ENCODE assay signal across 1 cellular context in the genomic region with DNA sequence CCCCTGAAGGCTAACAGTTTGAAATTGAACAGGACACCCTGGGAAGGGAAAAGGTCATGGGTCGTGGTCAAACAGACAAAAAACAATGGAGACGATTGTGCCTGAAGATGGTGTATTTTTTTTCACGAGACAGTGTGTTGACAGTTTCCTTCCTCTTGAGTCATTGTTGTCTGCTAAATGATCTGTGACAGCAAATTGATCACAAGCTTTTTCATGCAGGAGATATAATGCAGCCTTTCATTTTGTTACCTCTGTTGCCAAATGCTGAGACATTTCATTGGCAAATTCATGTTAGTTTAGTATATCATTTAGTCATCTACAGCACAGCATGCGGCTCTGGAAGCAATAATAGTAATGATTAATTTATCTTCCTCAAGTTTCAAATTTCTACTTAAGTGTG.
A peak's percentile ranks its signal among the peaks of the same experiment; 100 is the strongest.
TF ChIP-seq lines count a peak whose summit lies in the region.

No MANE protein-coding gene starts in this region.

TF ChIP-seq in GM12878, 131 proteins besides CTCF, POLR2A, EP300 and RAD21:
- TF ChIP-seq IKZF1 (conservative IDR thresholded peaks at IDR 0.05) (0 out of 2 replicates have a peak, but pooled peaks have one; percentile 17), NR2C1 (IDR thresholded peaks at IDR 0.05) (peak; percentile 35), FOS (IDR thresholded peaks at IDR 0.05; ENCODE audit: borderline replicate concordance, extremely low read depth, insufficient read length) (no peak), MTA2 (IDR thresholded peaks at IDR 0.05; ENCODE audit: low read depth) (0 out of 2 replicates have a peak, but pooled peaks have one; percentile 29), STAT1 (conservative IDR thresholded peaks at IDR 0.05) (no peak), NR2F1 (conservative IDR thresholded peaks at IDR 0.05) (peak; percentile 37; the same call in 1 of the 2 replicates), NR2C2 (IDR thresholded peaks at IDR 0.05; ENCODE audit: borderline replicate concordance, control insufficient read depth, insufficient read length, low read depth) (no peak), ZNF24 (IDR thresholded peaks at IDR 0.05) (peak; percentile 75), BHLHE40 (IDR thresholded peaks at IDR 0.05; ENCODE audit: borderline replicate concordance in 1 of 2, low read depth in 2 of 2, low read length in 1 of 2) (peak in 1 of 2 experiments; percentile 31; a peak in 1 of 4 replicates)
- TF ChIP-seq, protein P1, sequence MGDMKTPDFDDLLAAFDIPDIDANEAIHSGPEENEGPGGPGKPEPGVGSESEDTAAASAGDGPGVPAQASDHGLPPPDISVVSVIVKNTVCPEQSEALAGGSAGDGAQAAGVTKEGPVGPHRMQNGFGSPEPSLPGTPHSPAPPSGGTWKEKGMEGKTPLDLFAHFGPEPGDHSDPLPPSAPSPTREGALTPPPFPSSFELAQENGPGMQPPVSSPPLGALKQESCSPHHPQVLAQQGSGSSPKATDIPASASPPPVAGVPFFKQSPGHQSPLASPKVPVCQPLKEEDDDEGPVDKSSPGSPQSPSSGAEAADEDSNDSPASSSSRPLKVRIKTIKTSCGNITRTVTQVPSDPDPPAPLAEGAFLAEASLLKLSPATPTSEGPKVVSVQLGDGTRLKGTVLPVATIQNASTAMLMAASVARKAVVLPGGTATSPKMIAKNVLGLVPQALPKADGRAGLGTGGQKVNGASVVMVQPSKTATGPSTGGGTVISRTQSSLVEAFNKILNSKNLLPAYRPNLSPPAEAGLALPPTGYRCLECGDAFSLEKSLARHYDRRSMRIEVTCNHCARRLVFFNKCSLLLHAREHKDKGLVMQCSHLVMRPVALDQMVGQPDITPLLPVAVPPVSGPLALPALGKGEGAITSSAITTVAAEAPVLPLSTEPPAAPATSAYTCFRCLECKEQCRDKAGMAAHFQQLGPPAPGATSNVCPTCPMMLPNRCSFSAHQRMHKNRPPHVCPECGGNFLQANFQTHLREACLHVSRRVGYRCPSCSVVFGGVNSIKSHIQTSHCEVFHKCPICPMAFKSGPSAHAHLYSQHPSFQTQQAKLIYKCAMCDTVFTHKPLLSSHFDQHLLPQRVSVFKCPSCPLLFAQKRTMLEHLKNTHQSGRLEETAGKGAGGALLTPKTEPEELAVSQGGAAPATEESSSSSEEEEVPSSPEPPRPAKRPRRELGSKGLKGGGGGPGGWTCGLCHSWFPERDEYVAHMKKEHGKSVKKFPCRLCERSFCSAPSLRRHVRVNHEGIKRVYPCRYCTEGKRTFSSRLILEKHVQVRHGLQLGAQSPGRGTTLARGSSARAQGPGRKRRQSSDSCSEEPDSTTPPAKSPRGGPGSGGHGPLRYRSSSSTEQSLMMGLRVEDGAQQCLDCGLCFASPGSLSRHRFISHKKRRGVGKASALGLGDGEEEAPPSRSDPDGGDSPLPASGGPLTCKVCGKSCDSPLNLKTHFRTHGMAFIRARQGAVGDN (IDR thresholded peaks at IDR 0.05), result 0 out of 2 replicates have a peak, but pooled peaks have one; percentile 22
TF ChIP-seq in GM12878: peak in this region for 7.
